ENCODE assay signal across 10 cellular contexts in genomic region chr15:80934761-80935221, GRCh38. TPM values are rescaled to one million over a fixed set of nuclear protein-coding genes. Genes with fewer than 3 reads are reported as not detected.
DNase-seq lines count a peak whose midpoint lies in the region; ATAC-seq and TF ChIP-seq lines count a peak whose summit lies in the region.
"Had no signal": no experiment of that assay in that cellular context is flagged by ENCODE, and none has a peak within 500 bp of the region (broad histone marks: within the 10 kb centered on the region; RNA-seq: fewer than 3 reads in every experiment).

No MANE protein-coding gene starts in this region.

- H3K79me2 ChIP-seq in smooth muscle cell (ENCODE audit: low read depth), result no peaks in the 10 kb centered on the region

- peaks cover 0 to 3% (median 0%) of the 10 kb centered on the region in 7 donors for H3K9me3 Mint-ChIP-seq in CD14-positive monocyte

- DNase-seq in NCI-H2171 treated with DMSO at 0.1 percent for 48 hours (lab: John Stamatoyannopoulos, UW) (peak; percentile 4), NCI-H2171 (lab: John Stamatoyannopoulos, UW) (no peak), smooth muscle cell (lab: John Stamatoyannopoulos, UW; ENCODE audit: unreplicated experiment) (no peak), CD14-positive monocyte (ENCODE audit: low spot score) (no peak)
- no peak for DNase-seq in activated naive CD4-positive, alpha-beta T cell treated with Interleukin-2 at 50 U/mL for 16 hours
- DNase-seq: activated CD4-positive, alpha-beta T cell treated with anti-CD3 and anti-CD28 coated beads for 4 hours had no signal

- no peaks in the 10 kb centered on the region for H3K4me1 ChIP-seq in smooth muscle cell (ENCODE audit: low read depth)

- H3K9ac ChIP-seq in smooth muscle cell (ENCODE audit: low read depth), result no peak overlapping the region

- H3F3A ChIP-seq in smooth muscle cell (ENCODE audit: low read depth), result peaks cover 18% of the 10 kb centered on the region

- peak overlapping the region; percentile 47 for H3K4me2 ChIP-seq in smooth muscle cell

- no peak for ATAC-seq in GM21381 (IDR thresholded peaks at IDR 0.05; ENCODE audit: unreplicated experiment)

- H3K4me3 ChIP-seq in iPS-18c (ENCODE audit: insufficient read depth, low read depth, low read length) (peak overlapping the region; percentile 12; the same call in 1 of the 2 replicates), smooth muscle cell (no peak overlapping the region)
- H3K4me3 ChIP-seq: ascending aorta had no signal

- WGBS in smooth muscle cell (ENCODE audit: low lambda C conversion rate), result 21% methylated on average over 3 of the region's 3 CpGs

- intact Hi-C loops in CD14-positive monocyte (cut with micrococcal nuclease), result no loop called here

- peaks cover 6 to 7% of the 10 kb centered on the region in 2 donors for H3K36me3 Mint-ChIP-seq in CD14-positive monocyte

- H2AFZ ChIP-seq in smooth muscle cell (ENCODE audit: low read depth), result no peak overlapping the region

- H3K36me3 ChIP-seq in smooth muscle cell (ENCODE audit: low read depth), result no peaks in the 10 kb centered on the region

- no peaks in the 10 kb centered on the region for H3K4me1 Mint-ChIP-seq in CD14-positive monocyte

- H4K20me1 ChIP-seq in smooth muscle cell (ENCODE audit: low read depth), result no peaks in the 10 kb centered on the region

- no peak overlapping the region for H3K4me3 Mint-ChIP-seq in CD14-positive monocyte

- H3K27me3 ChIP-seq in smooth muscle cell (ENCODE audit: low read depth), result no peaks in the 10 kb centered on the region
- H3K27me3 ChIP-seq: ascending aorta had no signal

- peak overlapping the region in 1 of 7 donors; percentile 23 for H3K27ac Mint-ChIP-seq in CD14-positive monocyte

- H3K9me3 ChIP-seq in iPS-18c (ENCODE audit: control insufficient read depth, insufficient read depth, low read length) (no peaks in the 10 kb centered on the region), smooth muscle cell (replicated peaks; ENCODE audit: low read depth) (no peaks in the 10 kb centered on the region)
- H3K9me3 ChIP-seq: ascending aorta had no signal

- TF ChIP-seq CTCF in smooth muscle cell (IDR thresholded peaks at IDR 0.05; ENCODE audit: borderline replicate concordance, insufficient read depth, poor library complexity, severe bottlenecking) (no peak), CD14-positive monocyte (IDR thresholded peaks at IDR 0.05) (no peak)

- H3K27ac ChIP-seq in angular gyrus (ENCODE audit: low read depth, low read length) (peak overlapping the region; percentile 15), smooth muscle cell (ENCODE audit: low read depth) (peak overlapping the region; percentile 55)
- H3K27ac ChIP-seq: ascending aorta had no signal

- H3K27me3 Mint-ChIP-seq in CD14-positive monocyte (ENCODE audit: low read depth in 3 of 3), result peaks cover 0 to 3% (median 0%) of the 10 kb centered on the region in 3 donors

RNA-seq across cellular contexts. Expression of gene MESD, which starts 54.8 kb away (rescaled TPM):
- total RNA-seq in smooth muscle cell, result 20.1 and 25.6 TPM in 2 replicates
- polyA plus RNA-seq in smooth muscle cell, result 41.4 and 57.4 TPM in 2 replicates
- polyA plus RNA-seq in CD14-positive monocyte, result 10 to 100 TPM; 13.1 to 15.7 TPM
